Comparison of ENCODE assay signal across 14 cellular contexts in the genomic region with DNA sequence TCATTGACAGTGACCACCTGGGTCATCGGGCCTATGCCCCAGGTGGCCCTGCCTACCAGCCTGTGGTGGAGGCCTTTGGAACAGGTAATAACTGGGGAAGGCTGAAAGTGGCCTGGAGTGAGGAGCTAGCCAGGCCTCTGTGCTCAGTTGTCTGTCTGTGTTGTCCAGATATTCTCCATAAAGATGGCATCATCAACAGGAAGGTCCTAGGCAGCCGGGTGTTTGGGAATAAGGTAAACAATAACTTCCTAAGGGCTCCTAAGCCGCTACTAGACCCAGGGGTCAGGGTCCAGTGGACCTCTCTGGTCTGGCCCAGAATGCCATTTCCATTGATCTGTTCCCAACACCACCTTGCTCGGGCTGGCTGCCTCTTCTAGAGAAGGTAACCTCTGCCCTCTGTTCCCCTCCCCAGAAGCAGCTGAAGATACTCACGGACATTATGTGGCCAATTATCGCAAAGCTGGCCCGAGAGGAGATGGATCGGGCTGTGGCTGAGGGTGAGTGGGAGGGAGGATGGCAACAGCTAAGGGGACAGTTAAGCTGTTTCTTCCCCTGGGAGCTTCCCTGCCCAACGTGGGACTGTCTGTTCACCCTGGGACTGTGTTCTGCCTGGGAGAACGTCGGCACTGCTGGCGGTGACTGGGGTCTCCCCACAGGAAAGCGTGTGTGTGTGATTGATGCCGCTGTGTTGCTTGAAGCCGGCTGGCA. TPM values are rescaled to one million over a fixed set of nuclear protein-coding genes. Genes with fewer than 3 reads are reported as not detected.
DNase-seq lines count a peak whose midpoint lies in the region; ATAC-seq and TF ChIP-seq lines count a peak whose summit lies in the region.
"Had no signal": no experiment of that assay in that cellular context is flagged by ENCODE, and none has a peak within 500 bp of the region (broad histone marks: within the 10 kb centered on the region; RNA-seq: fewer than 3 reads in every experiment).

No MANE protein-coding gene starts in this region.

- H3K4me1 ChIP-seq in CD4-positive, CD25-positive, alpha-beta regulatory T cell (ENCODE audit: control insufficient read depth, insufficient read depth, low read length, poor library complexity, severe bottlenecking) = peaks cover 56% of the 10 kb centered on the region
- H3K4me1 ChIP-seq in DND-41 (ENCODE audit: insufficient read depth, low read length) (peaks cover 76% of the 10 kb centered on the region), body of pancreas (peaks cover 63% of the 10 kb centered on the region), BE2C (no peaks in the 10 kb centered on the region; the same call in none of the 2 replicates)

- H3K27ac ChIP-seq in CD4-positive, CD25-positive, alpha-beta regulatory T cell (ENCODE audit: insufficient read depth, low read length, poor library complexity, severe bottlenecking) = no peak overlapping the region
- H3K27ac ChIP-seq in DND-41 (ENCODE audit: low read length) = no peak overlapping the region
- peak overlapping the region in 3 of 4 donors; percentile 85 to 93 (median 90) for H3K27ac ChIP-seq in body of pancreas
- H3K27ac ChIP-seq: SJCRH30 had no signal

- no peaks in the 10 kb centered on the region for H3K27me3 Mint-ChIP-seq in CD4-positive, CD25-positive, alpha-beta regulatory T cell
- H3K27me3 Mint-ChIP-seq in nephron (ENCODE audit: low read depth) = no peaks in the 10 kb centered on the region

- peaks cover 9% of the 10 kb centered on the region for H3K36me3 Mint-ChIP-seq in CD4-positive, CD25-positive, alpha-beta regulatory T cell
- peaks cover 17% of the 10 kb centered on the region for H3K36me3 Mint-ChIP-seq in nephron (ENCODE audit: low read depth)

- peak overlapping the region; percentile 29 to 96 (median 53) for H3K4me3 Mint-ChIP-seq in CD4-positive, CD25-positive, alpha-beta regulatory T cell
- H3K4me3 Mint-ChIP-seq in nephron = peak overlapping the region; percentile 71 to 97 (median 95)

- no peak overlapping the region for H3K4me3 ChIP-seq in CD4-positive, CD25-positive, alpha-beta regulatory T cell (ENCODE audit: low read depth, low read length)
- H3K4me3 ChIP-seq in DND-41 (ENCODE audit: low read depth in 1 of 2, low read length in 2 of 2) (no peak overlapping the region), body of pancreas (no peak overlapping the region), BE2C (ENCODE audit: low read depth, low read length) (no peak overlapping the region)
- H3K4me3 ChIP-seq: SJCRH30, suprapubic skin had no signal

- H4K20me1 ChIP-seq in DND-41 (ENCODE audit: insufficient read depth, low read length) = peaks cover 18% of the 10 kb centered on the region; the same call in 1 of the 2 replicates

- peaks cover 0 to 2% (median 0%) of the 10 kb centered on the region in 7 donors for H3K9me3 Mint-ChIP-seq in CD4-positive, CD25-positive, alpha-beta regulatory T cell
- no peaks in the 10 kb centered on the region for H3K9me3 Mint-ChIP-seq in nephron

- no peak overlapping the region for H3K9ac ChIP-seq in DND-41 (ENCODE audit: low read depth, low read length)

- H3K9me3 ChIP-seq in CD4-positive, CD25-positive, alpha-beta regulatory T cell (ENCODE audit: control insufficient read depth in 2 of 2, low read length in 2 of 2) = no peaks in the 10 kb centered on the region
- H3K9me3 ChIP-seq in DND-41 (ENCODE audit: insufficient read depth, low read length, severe bottlenecking) (no peaks in the 10 kb centered on the region), body of pancreas (no peaks in the 10 kb centered on the region), BE2C (no peaks in the 10 kb centered on the region)
- H3K9me3 ChIP-seq: SJCRH30, suprapubic skin had no signal

- H3K4me2 ChIP-seq in DND-41 (ENCODE audit: insufficient read depth, low read length) = peak overlapping the region; percentile 100; the same call in 1 of the 2 replicates

- intact Hi-C loops in body of pancreas (cut with DNase I) = no loop called here

- H3K27ac Mint-ChIP-seq in CD4-positive, CD25-positive, alpha-beta regulatory T cell = peak overlapping the region in 1 of 3 donors; percentile 38
- H3K27ac Mint-ChIP-seq in nephron = peak overlapping the region in 1 of 3 experiments; percentile 33

- H2AFZ ChIP-seq in DND-41 (ENCODE audit: low read depth, low read length) = no peak overlapping the region

- H3K27me3 ChIP-seq in CD4-positive, CD25-positive, alpha-beta regulatory T cell (ENCODE audit: control insufficient read depth, insufficient read depth, low read length) = no peaks in the 10 kb centered on the region
- H3K27me3 ChIP-seq in DND-41 (ENCODE audit: insufficient read depth, low read length, poor library complexity) (no peaks in the 10 kb centered on the region), body of pancreas (no peaks in the 10 kb centered on the region), BE2C (no peaks in the 10 kb centered on the region)
- H3K27me3 ChIP-seq: SJCRH30, suprapubic skin had no signal

- H3K36me3 ChIP-seq in CD4-positive, CD25-positive, alpha-beta regulatory T cell (ENCODE audit: control insufficient read depth, insufficient read depth, low read length) = peaks cover 31% of the 10 kb centered on the region
- H3K36me3 ChIP-seq in DND-41 (ENCODE audit: insufficient read depth, low read length) = peaks cover 69% of the 10 kb centered on the region
- peaks cover 5 to 26% of the 10 kb centered on the region in 2 donors for H3K36me3 ChIP-seq in body of pancreas (replicated peaks in 1 of 2; ENCODE audit: insufficient read depth in 1 of 2, low read depth in 2 of 2)
- H3K36me3 ChIP-seq in BE2C = peaks cover 41% of the 10 kb centered on the region

- H3K79me2 ChIP-seq in DND-41 (ENCODE audit: insufficient read depth, low read length) = peaks cover 68% of the 10 kb centered on the region

- DNase-seq in CD4-positive, CD25-positive, alpha-beta regulatory T cell = no peak
- DNase-seq in DND-41 (no peak), body of pancreas (no peak), hippocampal formation (lab: John Stamatoyannopoulos, UW) (no peak), BE2C (no peak)
- DNase-seq: activated CD4-positive, alpha-beta T cell treated with anti-CD3 and anti-CD28 coated beads for 4 hours; activated effector memory CD4-positive, alpha-beta T cell treated with Interleukin-2 at 50 U/mL for 16 hours; NCI-H187 treated with DMSO at 0.1 percent for 48 hours; NCI-H446 treated with DMSO at 0.1 percent for 48 hours; SJCRH30; T-helper 9 cell had no signal

- ATAC-seq in CD4-positive, CD25-positive, alpha-beta regulatory T cell (ENCODE audit: low read depth in 2 of 2) = no peak
- ATAC-seq in DND-41 (ENCODE audit: insufficient read depth, low read depth) (no peak), body of pancreas (no peak), GM21529 (IDR thresholded peaks at IDR 0.05; ENCODE audit: unreplicated experiment) (no peak)

- H3K4me1 Mint-ChIP-seq in CD4-positive, CD25-positive, alpha-beta regulatory T cell = peaks cover 4 to 70% (median 33%) of the 10 kb centered on the region in 4 donors
- H3K4me1 Mint-ChIP-seq in nephron = peaks cover 17% of the 10 kb centered on the region

- 86% methylated on average over 15 of the region's 15 CpGs for WGBS in body of pancreas, 2 donors

- TF ChIP-seq POLR2A in body of pancreas (IDR thresholded peaks at IDR 0.05) = no peak

- TF ChIP-seq CTCF in DND-41 (IDR thresholded peaks at IDR 0.05; ENCODE audit: borderline replicate concordance, extremely low read depth, low read length, poor library complexity, severe bottlenecking) = no peak
- no peak for TF ChIP-seq CTCF in body of pancreas (IDR thresholded peaks at IDR 0.05)
- no peak for TF ChIP-seq CTCF in nephron (IDR thresholded peaks at IDR 0.05; ENCODE audit: unreplicated experiment in 3 of 3)
- no peak for TF ChIP-seq CTCF in BE2C (IDR thresholded peaks at IDR 0.05; ENCODE audit: low read depth, low read length)

RNA-seq across cellular contexts. Expression of gene MLX, which starts 1.9 kb away (rescaled TPM):
- total RNA-seq in CD4-positive, CD25-positive, alpha-beta regulatory T cell = 40.8 TPM
- 10 to 100 TPM; 44.0 to 55.4 (median 49.5) TPM for polyA plus RNA-seq in CD4-positive, CD25-positive, alpha-beta regulatory T cell
- 10 to 100 TPM; 24.9 to 28.7 TPM for total RNA-seq in body of pancreas
- polyA plus RNA-seq in BE2C (2012; ENCODE audit: insufficient read depth, insufficient read length, low read depth) = 138 TPM

RNA-seq across cellular contexts. Expression of gene COASY, which starts 3.0 kb away (rescaled TPM):
- total RNA-seq in CD4-positive, CD25-positive, alpha-beta regulatory T cell = 45.0 TPM
- polyA plus RNA-seq in CD4-positive, CD25-positive, alpha-beta regulatory T cell = 10 to 100 TPM; 41.6 to 56.1 (median 51.8) TPM
- total RNA-seq in body of pancreas = 10 to 100 TPM; 24.1 to 60.6 TPM
- 109 TPM for polyA plus RNA-seq in BE2C (2012; ENCODE audit: insufficient read depth, insufficient read length, low read depth)

RNA-seq across cellular contexts. Expression of gene HSD17B1, which starts 12.2 kb away (rescaled TPM):
- total RNA-seq in CD4-positive, CD25-positive, alpha-beta regulatory T cell = 0.91 TPM
- under 1 TPM; 0.30 to 0.64 (median 0.61) TPM for polyA plus RNA-seq in CD4-positive, CD25-positive, alpha-beta regulatory T cell
- 1 to 10 TPM in 1 of 2 donors, under 1 TPM in 1; 0.78 to 9.2 TPM for total RNA-seq in body of pancreas
- polyA plus RNA-seq in BE2C (2012; ENCODE audit: insufficient read depth, insufficient read length, low read depth) = 30.7 TPM

RNA-seq across cellular contexts. Expression of gene PSMC3IP, which starts 12.6 kb away (rescaled TPM):
- 2.5 TPM for total RNA-seq in CD4-positive, CD25-positive, alpha-beta regulatory T cell
- polyA plus RNA-seq in CD4-positive, CD25-positive, alpha-beta regulatory T cell = under 1 TPM in 3 of 4 donors, not detected in 1; 0.25 to 0.71 (median 0.39) TPM
- total RNA-seq in body of pancreas = 1 to 10 TPM in 1 of 2 donors, not detected in 1; 2.1 TPM
- polyA plus RNA-seq in BE2C (2012; ENCODE audit: insufficient read depth, insufficient read length, low read depth) = 29.8 TPM

RNA-seq across cellular contexts. Expression of gene NAGLU, which starts 28.9 kb away (rescaled TPM):
- total RNA-seq in CD4-positive, CD25-positive, alpha-beta regulatory T cell = 11.8 TPM
- polyA plus RNA-seq in CD4-positive, CD25-positive, alpha-beta regulatory T cell = 10 to 100 TPM in 3 of 4 donors, 1 to 10 TPM in 1; 9.2 to 17.2 (median 12.0) TPM
- 100 to 1,000 TPM in 1 of 2 donors, 10 to 100 TPM in 1; 46.4 to 110 TPM for total RNA-seq in body of pancreas
- polyA plus RNA-seq in BE2C (2012; ENCODE audit: insufficient read depth, insufficient read length, low read depth) = 28.3 TPM

Comparison
In these comparisons a context has a peak if more than half of its experiments do, and no peak if none do; other contexts are left out.
1. H3K27ac ChIP-seq: peak in body of pancreas (3 of 4); none in CD4-positive, CD25-positive, alpha-beta regulatory T cell (single experiment) and DND-41 (single experiment).